In genomic region chr10:86079088-86079487, GRCh38 we compare ENCODE assay signal across 12 cellular contexts.
A peak's percentile ranks its signal among the peaks of the same experiment; 100 is the strongest.
DNase-seq lines count a peak whose midpoint lies in the region; ATAC-seq and TF ChIP-seq lines count a peak whose summit lies in the region.
"Had no signal": no experiment of that assay in that cellular context is flagged by ENCODE, and none has a peak within 500 bp of the region (broad histone marks: within the 10 kb centered on the region; RNA-seq: fewer than 3 reads in every experiment).

No MANE protein-coding gene starts in this region.

- H3K79me2 ChIP-seq in HCT116 (ENCODE audit: insufficient read depth, low read length): no peaks in the 10 kb centered on the region

- TF ChIP-seq RAD21 in HCT116 (IDR thresholded peaks at IDR 0.05; ENCODE audit: low read depth): no peak

- H3K9me3 Mint-ChIP-seq in activated CD4-positive, alpha-beta memory T cell treated with anti-CD3 and anti-CD28 coated beads, Interleukin-2, amount 10 ng/mL, durations not matched to agents 7 days and 5 days: no peaks in the 10 kb centered on the region

- peak overlapping the region; percentile 75 for H3K4me2 ChIP-seq in HCT116 (ENCODE audit: low read length)

- TF ChIP-seq CTCF in BE2C (IDR thresholded peaks at IDR 0.05; ENCODE audit: low read depth, low read length): no peak
- no peak for TF ChIP-seq CTCF in HCT116 (IDR thresholded peaks at IDR 0.05 in 2 of 3, conservative IDR thresholded peaks at IDR 0.05 in 1 of 3; ENCODE audit: borderline replicate concordance in 1 of 3, insufficient read depth in 1 of 3, low read depth in 2 of 3, low read length in 2 of 3)
- TF ChIP-seq CTCF in kidney epithelial cell (IDR thresholded peaks at IDR 0.05; ENCODE audit: insufficient read depth, low read length, poor library complexity, severe bottlenecking): no peak

- H3K27ac Mint-ChIP-seq in activated CD4-positive, alpha-beta memory T cell treated with anti-CD3 and anti-CD28 coated beads, Interleukin-2, amount 10 ng/mL, durations not matched to agents 7 days and 5 days: no peak overlapping the region
- H3K27ac Mint-ChIP-seq: memory B cell; stimulated activated memory B cell treated with anti-CD40 and anti-IgM and Interleukin-4, amounts not matched to agents 10 μg/mL and 1 μg/mL and 100 μg/mL, for 72 hours had no signal

- H3K36me3 ChIP-seq in BE2C (peaks cover 7% of the 10 kb centered on the region), HCT116 (ENCODE audit: control insufficient read depth in 1 of 2, insufficient read depth in 2 of 2, low read length in 2 of 2) (no peaks in the 10 kb centered on the region), kidney epithelial cell (ENCODE audit: control insufficient read depth, insufficient read depth, low read length) (no peaks in the 10 kb centered on the region)

- peak overlapping the region; percentile 64 for H3K27ac ChIP-seq in HCT116 (ENCODE audit: low read depth, low read length)
- H3K27ac ChIP-seq: SK-N-MC had no signal

- H3K4me3 Mint-ChIP-seq in activated CD4-positive, alpha-beta memory T cell treated with anti-CD3 and anti-CD28 coated beads, Interleukin-2, amount 10 ng/mL, durations not matched to agents 7 days and 5 days: no peak overlapping the region
- H3K4me3 Mint-ChIP-seq: memory B cell; stimulated activated memory B cell treated with anti-CD40 and anti-IgM and Interleukin-4, amounts not matched to agents 10 μg/mL and 1 μg/mL and 100 μg/mL, for 72 hours had no signal

- no peak overlapping the region for H2AFZ ChIP-seq in HCT116 (ENCODE audit: low read depth, low read length, poor library complexity, severe bottlenecking)

- no peaks in the 10 kb centered on the region for H4K20me1 ChIP-seq in HCT116 (ENCODE audit: insufficient read depth)

- H3K9ac ChIP-seq in HCT116 (ENCODE audit: low read length): peak overlapping the region; percentile 36

- intact Hi-C loops in HCT116 (cut with micrococcal nuclease): no loop called here

- H3K27me3 ChIP-seq in BE2C (no peaks in the 10 kb centered on the region), HCT116 (ENCODE audit: insufficient read depth, low read length) (no peaks in the 10 kb centered on the region), kidney epithelial cell (ENCODE audit: control insufficient read depth, insufficient read depth, low read length) (no peaks in the 10 kb centered on the region)

- RAD21 ChIA-PET in HCT116 (lab: Charles Lee; ENCODE audit: low non-redundant PET in 1 of 2, low total read pairs in 2 of 2, uncharacterized antibody in 2 of 2, unreplicated experiment in 2 of 2): no interaction called here

- H3K9me2 ChIP-seq in HCT116 (ENCODE audit: insufficient read depth): no peaks in the 10 kb centered on the region

- peaks cover 2% of the 10 kb centered on the region for H3K4me1 Mint-ChIP-seq in activated CD4-positive, alpha-beta memory T cell treated with anti-CD3 and anti-CD28 coated beads, Interleukin-2, amount 10 ng/mL, durations not matched to agents 7 days and 5 days
- H3K4me1 Mint-ChIP-seq: stimulated activated memory B cell treated with anti-CD40 and anti-IgM and Interleukin-4, amounts not matched to agents 10 μg/mL and 1 μg/mL and 100 μg/mL, for 72 hours had no signal

- H3K9me3 ChIP-seq in BE2C (no peaks in the 10 kb centered on the region), HCT116 (ENCODE audit: control insufficient read depth in 1 of 2, insufficient read depth in 1 of 2, low read depth in 1 of 2, low read length in 2 of 2) (no peaks in the 10 kb centered on the region)

- peak; percentile 87 for ATAC-seq in HCT116
- ATAC-seq in GM21526 (IDR thresholded peaks at IDR 0.05; ENCODE audit: low FRiP score, unreplicated experiment): no peak
- ATAC-seq in HG02973 (IDR thresholded peaks at IDR 0.05; ENCODE audit: unreplicated experiment): no peak
- ATAC-seq in HG02798 (IDR thresholded peaks at IDR 0.05; ENCODE audit: poor library complexity, unreplicated experiment): no peak
- no peak for ATAC-seq in GM18520 (IDR thresholded peaks at IDR 0.05; ENCODE audit: unreplicated experiment)
- ATAC-seq: stimulated activated memory B cell treated with anti-CD40 and anti-IgM and Interleukin-4, amounts not matched to agents 10 μg/mL and 1 μg/mL and 100 μg/mL, for 72 hours had no signal

- H3K36me3 Mint-ChIP-seq in activated CD4-positive, alpha-beta memory T cell treated with anti-CD3 and anti-CD28 coated beads, Interleukin-2, amount 10 ng/mL, durations not matched to agents 7 days and 5 days (ENCODE audit: low read depth): no peaks in the 10 kb centered on the region
- H3K36me3 Mint-ChIP-seq: memory B cell; stimulated activated memory B cell treated with anti-CD40 and anti-IgM and Interleukin-4, amounts not matched to agents 10 μg/mL and 1 μg/mL and 100 μg/mL, for 72 hours had no signal

- H3K27me3 Mint-ChIP-seq in activated CD4-positive, alpha-beta memory T cell treated with anti-CD3 and anti-CD28 coated beads, Interleukin-2, amount 10 ng/mL, durations not matched to agents 7 days and 5 days: peaks cover 7% of the 10 kb centered on the region

- no TSS peak for BruUV-seq in HCT116 (replicated peaks; lab: Mats Ljungman, UMichigan)

- H3K4me1 ChIP-seq in BE2C (peaks cover 19% of the 10 kb centered on the region), HCT116 (ENCODE audit: control insufficient read depth in 1 of 2, insufficient read depth in 2 of 2, low read length in 2 of 2) (peaks cover 13 to 30% of the 10 kb centered on the region in 2 experiments)

- H3K4me3 ChIP-seq in BE2C (ENCODE audit: low read depth, low read length) (no peak overlapping the region), HCT116 (replicated peaks in 1 of 2; ENCODE audit: low read depth in 1 of 2, low read length in 2 of 2) (peak overlapping the region in 1 of 2 experiments; percentile 40; a peak in 2 of 4 replicates), kidney epithelial cell (ENCODE audit: low read depth, low read length) (no peak overlapping the region)
- H3K4me3 ChIP-seq: SK-N-MC had no signal

- no peak for TF ChIP-seq POLR2A in HCT116 (IDR thresholded peaks at IDR 0.05; ENCODE audit: borderline replicate concordance, extremely low read depth, insufficient read depth, insufficient read length)

- POLR2A ChIA-PET in HCT116 (lab: Charles Lee): interaction anchor here (0.9 kb wide), 1 partner anchor 9 kb away, joined by 3 read pairs; no protein-coding TSS in a partner anchor
- POLR2A ChIA-PET in activated CD4-positive, alpha-beta memory T cell treated with anti-CD3 and anti-CD28 coated beads, Interleukin-2, amount 10 ng/mL, durations not matched to agents 7 days and 5 days (lab: Charles Lee): no interaction called here

- CTCF ChIA-PET in HCT116 (lab: Charles Lee): interaction anchor here (0.8 kb wide), 1 partner anchor 84 kb away, joined by 3 read pairs; no protein-coding TSS in a partner anchor
- CTCF ChIA-PET in activated CD4-positive, alpha-beta memory T cell treated with anti-CD3 and anti-CD28 coated beads, Interleukin-2, amount 10 ng/mL, durations not matched to agents 7 days and 5 days (lab: Charles Lee): no interaction called here

- DNase-seq in BE2C: peak; percentile 59
- peak; percentile 66 for DNase-seq in HCT116 (ENCODE audit: low read depth, low spot score)
- DNase-seq in activated CD4-positive, alpha-beta memory T cell treated with anti-CD3 and anti-CD28 coated beads, Interleukin-2, amount 10 ng/mL, durations not matched to agents 7 days and 5 days: peak; percentile 18
- peak; percentile 9 for DNase-seq in kidney epithelial cell (ENCODE audit: low read depth)
- DNase-seq: NCI-H1436 had no signal

TF ChIP-seq in HCT116, 20 proteins besides CTCF, POLR2A, EP300 and RAD21 (continues in another document):
- TF ChIP-seq YY1 (IDR thresholded peaks at IDR 0.05; ENCODE audit: extremely low read depth, insufficient replicate concordance, low read depth, low read length): peak; percentile 37
- TF ChIP-seq EZH2phosphoT487 (IDR thresholded peaks at IDR 0.05; ENCODE audit: borderline replicate concordance): no peak
- no peak for TF ChIP-seq ZNF274 (IDR thresholded peaks at IDR 0.05; ENCODE audit: low read depth, low read length)
- TF ChIP-seq SIN3A (IDR thresholded peaks at IDR 0.05; ENCODE audit: low read depth): no peak
- TF ChIP-seq CBX3 (IDR thresholded peaks at IDR 0.05; ENCODE audit: low read depth): no peak
- TF ChIP-seq SP1 (IDR thresholded peaks at IDR 0.05; ENCODE audit: low read depth): peak; percentile 84
- TF ChIP-seq FOSL1 (IDR thresholded peaks at IDR 0.05; ENCODE audit: low read depth): peak; percentile 75
- TF ChIP-seq ATF3 (IDR thresholded peaks at IDR 0.05): no peak
- TF ChIP-seq EZH2 (IDR thresholded peaks at IDR 0.05): no peak
- TF ChIP-seq ZBTB33 (IDR thresholded peaks at IDR 0.05; ENCODE audit: extremely low read depth, insufficient replicate concordance, low read length): no peak
- peak; percentile 46; the same call in 1 of the 2 replicates for TF ChIP-seq POLR2AphosphoS5 (IDR thresholded peaks at IDR 0.05; ENCODE audit: low read depth, low read length)
- TF ChIP-seq ELF1 (IDR thresholded peaks at IDR 0.05; ENCODE audit: borderline replicate concordance, low read depth): no peak
- no peak for TF ChIP-seq EGR1 (IDR thresholded peaks at IDR 0.05; ENCODE audit: low read depth)
- no peak for TF ChIP-seq CEBPB (IDR thresholded peaks at IDR 0.05; ENCODE audit: low read depth)
- TF ChIP-seq ZFX (IDR thresholded peaks at IDR 0.05): no peak
- no peak for TF ChIP-seq SRF (IDR thresholded peaks at IDR 0.05; ENCODE audit: low read depth)

Comparison
In these comparisons a context has a peak if more than half of its experiments do, and no peak if none do; other contexts are left out.
1. DNase-seq: peak in every context shown above with its lines; median percentile 66 in HCT116; 59 in BE2C; 18 in activated CD4-positive, alpha-beta memory T cell treated with anti-CD3 and anti-CD28 coated beads, Interleukin-2, amount 10 ng/mL, durations not matched to agents 7 days and 5 days; 9 in kidney epithelial cell.